ENCODE assay signal across 8 cellular contexts in the genomic region with DNA sequence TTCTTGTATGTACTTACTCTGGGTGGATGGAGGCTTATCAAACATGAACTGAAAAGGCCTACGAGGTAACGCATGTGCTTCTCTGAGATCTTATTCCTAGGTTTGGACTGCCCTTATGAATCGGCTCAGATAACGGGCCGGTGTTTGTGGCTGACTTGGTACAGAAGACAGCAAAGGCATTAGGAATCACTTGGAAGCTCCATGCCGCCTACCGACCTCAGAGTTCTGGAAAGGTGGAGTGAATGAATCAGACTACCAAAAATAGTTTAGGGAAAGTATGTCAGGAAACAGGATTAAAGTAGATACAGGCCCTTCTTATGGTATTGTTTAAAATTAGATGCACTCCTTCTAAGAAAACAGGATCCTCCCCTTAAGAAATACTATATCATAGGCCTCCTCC.
"Had no signal": no experiment of that assay in that cellular context is flagged by ENCODE, and none has a peak within 500 bp of the region (broad histone marks: within the 10 kb centered on the region; RNA-seq: fewer than 3 reads in every experiment).

No MANE protein-coding gene starts in this region.

- ATAC-seq: GM12878 had no signal

- FAIRE-seq: G401.6, GM12878, GM12891, GM12892, GM18507, GM19239 had no signal

- H3K4me3 ChIP-seq: GM12878 had no signal

- DNase-seq: GDM1, GF-D8 had no signal
